1 cellular context compared by ENCODE assay signal in genomic region chr22:35538801-35539321, GRCh38.
TF ChIP-seq lines count a peak whose summit lies in the region.

No MANE protein-coding gene starts in this region.

TF ChIP-seq in WTC11, 78 proteins besides CTCF, POLR2A, EP300 and RAD21 (continued from another document):
- TF ChIP-seq ERG (CRISPR knock-in tag; IDR thresholded peaks at IDR 0.05) (no peak), OVOL2 (CRISPR knock-in tag; IDR thresholded peaks at IDR 0.05; ENCODE audit: borderline replicate concordance) (no peak), MAX (CRISPR knock-in tag; IDR thresholded peaks at IDR 0.05) (0 out of 2 replicates have a peak, but pooled peaks have one; percentile 19), GABPB1 (CRISPR knock-in tag; IDR thresholded peaks at IDR 0.05) (no peak), ZNF423 (CRISPR knock-in tag; IDR thresholded peaks at IDR 0.05) (no peak), PREB (CRISPR knock-in tag; IDR thresholded peaks at IDR 0.05; ENCODE audit: borderline replicate concordance) (no peak), NFATC4 (CRISPR knock-in tag; IDR thresholded peaks at IDR 0.05) (no peak), HMGA2 (CRISPR knock-in tag; IDR thresholded peaks at IDR 0.05) (no peak), ZNF219 (CRISPR knock-in tag; IDR thresholded peaks at IDR 0.05; ENCODE audit: borderline replicate concordance) (no peak), TEAD1 (CRISPR knock-in tag; IDR thresholded peaks at IDR 0.05) (no peak)
TF ChIP-seq in WTC11: peak in this region for 3.
